16 cellular contexts compared by ENCODE assay signal in the genomic region with DNA sequence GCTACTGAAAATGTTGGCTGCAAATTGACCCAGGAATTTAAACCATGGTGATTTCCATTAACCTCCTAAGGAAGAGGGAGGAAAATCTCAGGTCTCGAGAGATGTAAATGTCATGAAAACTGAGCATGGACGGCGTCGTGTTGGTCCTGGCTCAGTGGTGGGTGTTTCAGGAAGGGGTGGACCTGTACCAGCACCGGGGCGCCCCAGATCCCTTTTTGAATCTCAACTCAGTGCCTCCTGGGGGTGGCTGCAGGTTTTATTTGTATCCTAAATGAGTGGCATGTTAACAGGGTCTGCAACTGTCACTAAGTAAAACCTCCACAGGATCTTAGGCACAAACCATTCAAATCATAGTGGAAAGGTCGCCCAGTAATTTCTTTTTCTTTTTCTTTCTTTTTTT.
DNase-seq lines count a peak whose midpoint lies in the region; ATAC-seq and TF ChIP-seq lines count a peak whose summit lies in the region.
"Had no signal": no experiment of that assay in that cellular context is flagged by ENCODE, and none has a peak within 500 bp of the region (broad histone marks: within the 10 kb centered on the region; RNA-seq: fewer than 3 reads in every experiment).

No MANE protein-coding gene starts in this region.

- TF ChIP-seq CTCF in GM12865 (IDR thresholded peaks at IDR 0.05; ENCODE audit: insufficient read depth, low read depth, low read length, missing control alignments) (peak; percentile 20), GM23338 (conservative IDR thresholded peaks at IDR 0.05; ENCODE audit: low read depth in 2 of 2) (peak; percentile 24 to 31; a peak in 3 of 4 replicates), prostate gland (IDR thresholded peaks at IDR 0.05) (no peak)

- H4K20me1 ChIP-seq in GM23338 (replicated peaks; ENCODE audit: insufficient read depth): no peaks in the 10 kb centered on the region
- H4K20me1 ChIP-seq: BLaER1 treated with 17β-estradiol and CSF1 and Interleukin-3, amounts not matched to agents 10 nM and 100 nM had no signal

- TF ChIP-seq POLR2A in prostate gland (IDR thresholded peaks at IDR 0.05): no peak

- peak; percentile 70 for ATAC-seq in GM23338
- ATAC-seq in stimulated activated naive CD8-positive, alpha-beta T cell treated with anti-CD3 and anti-CD28 coated beads, Interleukin-15, amount 100 ng/mL, for 72 hours: no peak

- no peak overlapping the region for H3K27ac Mint-ChIP-seq in GM23338
- no peak overlapping the region for H3K27ac Mint-ChIP-seq in stimulated activated naive CD8-positive, alpha-beta T cell treated with anti-CD3 and anti-CD28 coated beads, Interleukin-15, amount 100 ng/mL, for 72 hours
- H3K27ac Mint-ChIP-seq: B cell; CD4-positive, CD25-positive, alpha-beta regulatory T cell; H9 had no signal

- no peaks in the 10 kb centered on the region for H3K36me3 ChIP-seq in GM23338 (ENCODE audit: insufficient read depth)
- no peaks in the 10 kb centered on the region for H3K36me3 ChIP-seq in prostate gland
- H3K36me3 ChIP-seq: BLaER1 treated with 17β-estradiol and CSF1 and Interleukin-3, amounts not matched to agents 10 nM and 100 nM had no signal

- H3K4me1 Mint-ChIP-seq in GM23338: no peaks in the 10 kb centered on the region
- no peaks in the 10 kb centered on the region for H3K4me1 Mint-ChIP-seq in stimulated activated naive CD8-positive, alpha-beta T cell treated with anti-CD3 and anti-CD28 coated beads, Interleukin-15, amount 100 ng/mL, for 72 hours
- H3K4me1 Mint-ChIP-seq: CD4-positive, CD25-positive, alpha-beta regulatory T cell; H9 had no signal

- no peaks in the 10 kb centered on the region for H3K36me3 Mint-ChIP-seq in GM23338 (ENCODE audit: low read depth)
- H3K36me3 Mint-ChIP-seq: CD4-positive, CD25-positive, alpha-beta regulatory T cell had no signal

- no peaks in the 10 kb centered on the region for H3K9me3 ChIP-seq in prostate gland
- H3K9me3 ChIP-seq: BLaER1 treated with 17β-estradiol and CSF1 and Interleukin-3, amounts not matched to agents 10 nM and 100 nM; Caco-2 had no signal

- no peak overlapping the region for H3K4me3 Mint-ChIP-seq in GM23338
- H3K4me3 Mint-ChIP-seq in stimulated activated naive CD8-positive, alpha-beta T cell treated with anti-CD3 and anti-CD28 coated beads, Interleukin-15, amount 100 ng/mL, for 72 hours: no peak overlapping the region
- H3K4me3 Mint-ChIP-seq: B cell; CD4-positive, CD25-positive, alpha-beta regulatory T cell; H9 had no signal

- no peak overlapping the region for H2AFZ ChIP-seq in GM23338

- in situ Hi-C loops in G401 (cut with HindIII; ENCODE audit: low sequenced_read_pairs): loop anchor here (25.0 kb wide), 1 partner anchor 213 kb away; no protein-coding TSS in a partner anchor

- 38% methylated on average over 7 of the region's 7 CpGs for WGBS in prostate gland

- DNase-seq in GM12865 (ENCODE audit: low read depth): peak; percentile 39
- peak; percentile 47 for DNase-seq in GM23338 (ENCODE audit: low spot score)
- DNase-seq in germinal center (ENCODE audit: low spot score): peak; percentile 8
- no peak for DNase-seq in G401 (ENCODE audit: low spot score)
- no peak for DNase-seq in NCI-H345 (lab: John Stamatoyannopoulos, UW)
- DNase-seq in stimulated activated naive CD8-positive, alpha-beta T cell treated with anti-CD3 and anti-CD28 coated beads, Interleukin-15, amount 100 ng/mL, for 72 hours: no peak
- no peak for DNase-seq in prostate gland (ENCODE audit: low spot score)
- DNase-seq: Caco-2; CD4-positive, CD25-positive, alpha-beta regulatory T cell; GDM1; GOT3; H9; Kasumi-1; KG1 had no signal

- no peak overlapping the region for H3K4me3 ChIP-seq in GM12865 (ENCODE audit: low read depth, low read length)
- H3K4me3 ChIP-seq in GM23338: no peak overlapping the region
- no peak overlapping the region for H3K4me3 ChIP-seq in prostate gland
- H3K4me3 ChIP-seq: BLaER1 treated with 17β-estradiol and CSF1 and Interleukin-3, amounts not matched to agents 10 nM and 100 nM had no signal

- intact Hi-C loops in prostate gland (cut with DNase I): no loop called here

- H3K27me3 ChIP-seq in GM23338 (ENCODE audit: insufficient read depth) (no peaks in the 10 kb centered on the region), prostate gland (replicated peaks; ENCODE audit: insufficient read depth) (no peaks in the 10 kb centered on the region)
- H3K27me3 ChIP-seq: BLaER1 treated with 17β-estradiol and CSF1 and Interleukin-3, amounts not matched to agents 10 nM and 100 nM had no signal

- H3K79me2 ChIP-seq in GM23338 (replicated peaks; ENCODE audit: insufficient read depth): no peaks in the 10 kb centered on the region

- H3K27me3 Mint-ChIP-seq in GM23338 (ENCODE audit: insufficient read depth, low read depth, poor library complexity): peaks cover 7% of the 10 kb centered on the region
- H3K27me3 Mint-ChIP-seq in stimulated activated naive CD8-positive, alpha-beta T cell treated with anti-CD3 and anti-CD28 coated beads, Interleukin-15, amount 100 ng/mL, for 72 hours: peaks cover 34% of the 10 kb centered on the region

- no peaks in the 10 kb centered on the region for H3F3A ChIP-seq in GM23338 (replicated peaks; ENCODE audit: low read depth)

- no peaks in the 10 kb centered on the region for H3K9me3 Mint-ChIP-seq in GM23338
- no peaks in the 10 kb centered on the region for H3K9me3 Mint-ChIP-seq in stimulated activated naive CD8-positive, alpha-beta T cell treated with anti-CD3 and anti-CD28 coated beads, Interleukin-15, amount 100 ng/mL, for 72 hours
- H3K9me3 Mint-ChIP-seq: CD4-positive, CD25-positive, alpha-beta regulatory T cell; H9 had no signal

- H3K4me1 ChIP-seq in GM23338 (ENCODE audit: insufficient read depth) (no peaks in the 10 kb centered on the region), prostate gland (replicated peaks) (no peaks in the 10 kb centered on the region)
- H3K4me1 ChIP-seq: Caco-2 had no signal

- no peaks in the 10 kb centered on the region for H3K9me2 ChIP-seq in GM23338 (ENCODE audit: insufficient read depth)

- H3K27ac ChIP-seq in GM23338 (ENCODE audit: low read depth) (no peak overlapping the region), prostate gland (no peak overlapping the region)
- H3K27ac ChIP-seq: BLaER1 treated with 17β-estradiol and CSF1 and Interleukin-3, amounts not matched to agents 10 nM and 100 nM had no signal

- H3K4me2 ChIP-seq in GM23338: no peak overlapping the region
- H3K4me2 ChIP-seq: BLaER1 treated with 17β-estradiol and CSF1 and Interleukin-3, amounts not matched to agents 10 nM and 100 nM had no signal

TF ChIP-seq in GM23338, 12 proteins besides CTCF, POLR2A, EP300 and RAD21 (continues in another document):
- TF ChIP-seq POLR2AphosphoS5 (IDR thresholded peaks at IDR 0.05; ENCODE audit: low read depth) (no peak), JUNB (IDR thresholded peaks at IDR 0.05; ENCODE audit: unreplicated experiment) (no peak)
- TF ChIP-seq, protein P1, sequence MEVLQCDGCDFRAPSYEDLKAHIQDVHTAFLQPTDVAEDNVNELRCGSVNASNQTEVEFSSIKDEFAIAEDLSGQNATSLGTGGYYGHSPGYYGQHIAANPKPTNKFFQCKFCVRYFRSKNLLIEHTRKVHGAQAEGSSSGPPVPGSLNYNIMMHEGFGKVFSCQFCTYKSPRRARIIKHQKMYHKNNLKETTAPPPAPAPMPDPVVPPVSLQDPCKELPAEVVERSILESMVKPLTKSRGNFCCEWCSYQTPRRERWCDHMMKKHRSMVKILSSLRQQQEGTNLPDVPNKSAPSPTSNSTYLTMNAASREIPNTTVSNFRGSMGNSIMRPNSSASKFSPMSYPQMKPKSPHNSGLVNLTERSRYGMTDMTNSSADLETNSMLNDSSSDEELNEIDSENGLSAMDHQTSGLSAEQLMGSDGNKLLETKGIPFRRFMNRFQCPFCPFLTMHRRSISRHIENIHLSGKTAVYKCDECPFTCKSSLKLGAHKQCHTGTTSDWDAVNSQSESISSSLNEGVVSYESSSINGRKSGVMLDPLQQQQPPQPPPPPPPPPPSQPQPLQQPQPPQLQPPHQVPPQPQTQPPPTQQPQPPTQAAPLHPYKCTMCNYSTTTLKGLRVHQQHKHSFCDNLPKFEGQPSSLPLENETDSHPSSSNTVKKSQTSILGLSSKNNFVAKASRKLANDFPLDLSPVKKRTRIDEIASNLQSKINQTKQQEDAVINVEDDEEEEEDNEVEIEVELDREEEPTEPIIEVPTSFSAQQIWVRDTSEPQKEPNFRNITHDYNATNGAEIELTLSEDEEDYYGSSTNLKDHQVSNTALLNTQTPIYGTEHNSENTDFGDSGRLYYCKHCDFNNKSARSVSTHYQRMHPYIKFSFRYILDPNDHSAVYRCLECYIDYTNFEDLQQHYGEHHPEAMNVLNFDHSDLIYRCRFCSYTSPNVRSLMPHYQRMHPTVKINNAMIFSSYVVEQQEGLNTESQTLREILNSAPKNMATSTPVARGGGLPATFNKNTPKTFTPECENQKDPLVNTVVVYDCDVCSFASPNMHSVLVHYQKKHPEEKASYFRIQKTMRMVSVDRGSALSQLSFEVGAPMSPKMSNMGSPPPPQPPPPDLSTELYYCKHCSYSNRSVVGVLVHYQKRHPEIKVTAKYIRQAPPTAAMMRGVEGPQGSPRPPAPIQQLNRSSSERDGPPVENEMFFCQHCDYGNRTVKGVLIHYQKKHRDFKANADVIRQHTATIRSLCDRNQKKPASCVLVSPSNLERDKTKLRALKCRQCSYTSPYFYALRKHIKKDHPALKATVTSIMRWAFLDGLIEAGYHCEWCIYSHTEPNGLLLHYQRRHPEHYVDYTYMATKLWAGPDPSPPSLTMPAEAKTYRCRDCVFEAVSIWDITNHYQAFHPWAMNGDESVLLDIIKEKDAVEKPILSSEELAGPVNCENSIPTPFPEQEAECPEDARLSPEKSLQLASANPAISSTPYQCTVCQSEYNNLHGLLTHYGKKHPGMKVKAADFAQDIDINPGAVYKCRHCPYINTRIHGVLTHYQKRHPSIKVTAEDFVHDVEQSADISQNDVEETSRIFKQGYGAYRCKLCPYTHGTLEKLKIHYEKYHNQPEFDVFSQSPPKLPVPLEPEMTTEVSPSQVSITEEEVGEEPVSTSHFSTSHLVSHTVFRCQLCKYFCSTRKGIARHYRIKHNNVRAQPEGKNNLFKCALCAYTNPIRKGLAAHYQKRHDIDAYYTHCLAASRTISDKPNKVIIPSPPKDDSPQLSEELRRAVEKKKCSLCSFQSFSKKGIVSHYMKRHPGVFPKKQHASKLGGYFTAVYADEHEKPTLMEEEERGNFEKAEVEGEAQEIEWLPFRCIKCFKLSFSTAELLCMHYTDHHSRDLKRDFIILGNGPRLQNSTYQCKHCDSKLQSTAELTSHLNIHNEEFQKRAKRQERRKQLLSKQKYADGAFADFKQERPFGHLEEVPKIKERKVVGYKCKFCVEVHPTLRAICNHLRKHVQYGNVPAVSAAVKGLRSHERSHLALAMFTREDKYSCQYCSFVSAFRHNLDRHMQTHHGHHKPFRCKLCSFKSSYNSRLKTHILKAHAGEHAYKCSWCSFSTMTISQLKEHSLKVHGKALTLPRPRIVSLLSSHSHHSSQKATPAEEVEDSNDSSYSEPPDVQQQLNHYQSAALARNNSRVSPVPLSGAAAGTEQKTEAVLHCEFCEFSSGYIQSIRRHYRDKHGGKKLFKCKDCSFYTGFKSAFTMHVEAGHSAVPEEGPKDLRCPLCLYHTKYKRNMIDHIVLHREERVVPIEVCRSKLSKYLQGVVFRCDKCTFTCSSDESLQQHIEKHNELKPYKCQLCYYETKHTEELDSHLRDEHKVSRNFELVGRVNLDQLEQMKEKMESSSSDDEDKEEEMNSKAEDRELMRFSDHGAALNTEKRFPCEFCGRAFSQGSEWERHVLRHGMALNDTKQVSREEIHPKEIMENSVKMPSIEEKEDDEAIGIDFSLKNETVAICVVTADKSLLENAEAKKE (CRISPR knock-in tag; IDR thresholded peaks at IDR 0.05): no peak

Comparison
In these comparisons a context has a peak if more than half of its experiments do, and no peak if none do; other contexts are left out.
1. DNase-seq: peak in GM12865 (single experiment), GM23338 (single experiment) and germinal center (single experiment); none in G401 (single experiment), NCI-H345 (single experiment), stimulated activated naive CD8-positive, alpha-beta T cell treated with anti-CD3 and anti-CD28 coated beads, Interleukin-15, amount 100 ng/mL, for 72 hours (0 of 2) and prostate gland (single experiment).
2. CTCF ChIP-seq: peak in GM12865 (single experiment) and GM23338 (2 of 2); none in prostate gland (0 of 4).